8 cellular contexts compared by ENCODE assay signal in the genomic region with DNA sequence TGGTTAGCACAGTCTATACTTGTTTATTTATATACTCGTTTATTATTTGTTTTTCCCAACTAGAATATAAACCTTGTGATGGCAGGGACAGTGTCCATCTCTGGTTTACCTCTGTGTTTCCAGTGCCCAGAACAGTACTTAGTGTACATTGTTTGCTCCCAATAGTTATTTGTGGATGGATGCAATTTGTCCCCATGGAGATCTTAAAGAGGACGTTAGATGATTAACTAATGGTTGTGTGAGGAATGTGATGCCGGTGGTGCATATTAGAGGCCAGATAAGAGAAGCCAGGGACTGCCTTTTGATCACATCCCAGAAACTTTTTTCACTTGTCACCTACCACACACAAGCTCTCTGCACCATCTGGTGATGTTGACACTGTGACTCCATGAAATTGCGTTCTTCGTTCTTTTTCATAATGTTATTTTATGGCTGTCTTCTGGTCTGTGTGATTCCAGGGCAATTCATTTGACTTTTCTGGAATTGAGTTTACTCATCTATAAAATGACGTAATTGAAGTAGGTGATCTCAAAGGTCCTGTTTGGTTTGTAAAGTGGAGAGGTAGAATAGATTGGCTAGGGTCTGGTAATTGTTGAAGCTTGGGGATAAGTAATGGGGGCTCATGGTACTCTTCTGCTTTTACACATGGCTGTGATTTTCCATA. TPM values are rescaled to one million over a fixed set of nuclear protein-coding genes. Genes with fewer than 3 reads are reported as not detected.
DNase-seq lines count a peak whose midpoint lies in the region; ATAC-seq and TF ChIP-seq lines count a peak whose summit lies in the region.

No MANE protein-coding gene starts in this region.

- H3K27me3 Mint-ChIP-seq in activated CD4-positive, alpha-beta T cell treated with anti-CD3 and anti-CD28 coated beads, Interleukin-2, amount 10 ng/mL, durations not matched to agents 7 days and 5 days: no peaks in the 10 kb centered on the region
- no peaks in the 10 kb centered on the region for H3K27me3 Mint-ChIP-seq in activated naive CD8-positive, alpha-beta T cell treated with anti-CD3 and anti-CD28 coated beads, Interleukin-2, amount 50 U/mL, for 24 hours

- no peak for ATAC-seq in activated naive CD8-positive, alpha-beta T cell treated with anti-CD3 and anti-CD28 coated beads, Interleukin-2, amount 50 U/mL, for 24 hours
- ATAC-seq in left colon (peak; percentile 53), thoracic aorta (ENCODE audit: insufficient number of reproducible peaks, low FRiP score, low read depth) (no peak), GM18861 (IDR thresholded peaks at IDR 0.05; ENCODE audit: unreplicated experiment) (no peak)

- no peak for TF ChIP-seq CTCF in thoracic aorta (IDR thresholded peaks at IDR 0.05)

- H3K4me3 Mint-ChIP-seq in activated CD4-positive, alpha-beta T cell treated with anti-CD3 and anti-CD28 coated beads, Interleukin-2, amount 10 ng/mL, durations not matched to agents 7 days and 5 days: peak overlapping the region; percentile 96
- H3K4me3 Mint-ChIP-seq in activated naive CD8-positive, alpha-beta T cell treated with anti-CD3 and anti-CD28 coated beads, Interleukin-2, amount 50 U/mL, for 24 hours: peak overlapping the region; percentile 96

- peaks cover 47% of the 10 kb centered on the region for H3K4me1 Mint-ChIP-seq in activated CD4-positive, alpha-beta T cell treated with anti-CD3 and anti-CD28 coated beads, Interleukin-2, amount 10 ng/mL, durations not matched to agents 7 days and 5 days
- H3K4me1 Mint-ChIP-seq in activated naive CD8-positive, alpha-beta T cell treated with anti-CD3 and anti-CD28 coated beads, Interleukin-2, amount 50 U/mL, for 24 hours: peaks cover 56% of the 10 kb centered on the region

- peaks cover 11 to 25% of the 10 kb centered on the region in 2 donors for H3K4me1 ChIP-seq in thoracic aorta (ENCODE audit: control insufficient read depth in 1 of 2, low read depth in 2 of 2)

- H3K27me3 ChIP-seq in thoracic aorta (replicated peaks; ENCODE audit: insufficient read depth): no peaks in the 10 kb centered on the region

- peak overlapping the region; percentile 75 for H3K4me3 ChIP-seq in thoracic aorta

- H3K9me3 Mint-ChIP-seq in activated CD4-positive, alpha-beta T cell treated with anti-CD3 and anti-CD28 coated beads, Interleukin-2, amount 10 ng/mL, durations not matched to agents 7 days and 5 days: peaks cover 3% of the 10 kb centered on the region
- H3K9me3 Mint-ChIP-seq in activated naive CD8-positive, alpha-beta T cell treated with anti-CD3 and anti-CD28 coated beads, Interleukin-2, amount 50 U/mL, for 24 hours: no peaks in the 10 kb centered on the region

- peak overlapping the region; percentile 97 for H3K27ac Mint-ChIP-seq in activated CD4-positive, alpha-beta T cell treated with anti-CD3 and anti-CD28 coated beads, Interleukin-2, amount 10 ng/mL, durations not matched to agents 7 days and 5 days
- peak overlapping the region; percentile 94 for H3K27ac Mint-ChIP-seq in activated naive CD8-positive, alpha-beta T cell treated with anti-CD3 and anti-CD28 coated beads, Interleukin-2, amount 50 U/mL, for 24 hours

- intact Hi-C loops in left colon (cut with DNase I, micrococcal nuclease): no loop called here

- no peak overlapping the region for H3K27ac ChIP-seq in thoracic aorta

- no peaks in the 10 kb centered on the region for H3K9me3 ChIP-seq in thoracic aorta

- POLR2A ChIA-PET in activated CD4-positive, alpha-beta T cell treated with anti-CD3 and anti-CD28 coated beads, Interleukin-2, amount 10 ng/mL, durations not matched to agents 7 days and 5 days (lab: Charles Lee): no interaction called here

- DNase-seq in activated CD4-positive, alpha-beta T cell treated with anti-CD3 and anti-CD28 coated beads, Interleukin-2, amount 10 ng/mL, durations not matched to agents 7 days and 5 days: no peak
- DNase-seq in activated CD4-positive, alpha-beta T cell treated with anti-CD3 and anti-CD28 coated beads, Interleukin-2, amount 50 U/mL, for 1 hour: no peak
- no peak for DNase-seq in activated naive CD8-positive, alpha-beta T cell treated with anti-CD3 and anti-CD28 coated beads, Interleukin-2, amount 50 U/mL, for 24 hours
- DNase-seq in left colon (no peak), thoracic aorta (ENCODE audit: low spot score) (no peak), Kasumi-1 (lab: John Stamatoyannopoulos, UW) (no peak), NCI-H2171 (lab: John Stamatoyannopoulos, UW) (no peak)

- H3K36me3 ChIP-seq in thoracic aorta: no peaks in the 10 kb centered on the region

- peaks cover 39% of the 10 kb centered on the region for H3K36me3 Mint-ChIP-seq in activated CD4-positive, alpha-beta T cell treated with anti-CD3 and anti-CD28 coated beads, Interleukin-2, amount 10 ng/mL, durations not matched to agents 7 days and 5 days (ENCODE audit: low read depth)
- H3K36me3 Mint-ChIP-seq in activated naive CD8-positive, alpha-beta T cell treated with anti-CD3 and anti-CD28 coated beads, Interleukin-2, amount 50 U/mL, for 24 hours (ENCODE audit: low read depth): peaks cover 40% of the 10 kb centered on the region

- CTCF ChIA-PET in activated CD4-positive, alpha-beta T cell treated with anti-CD3 and anti-CD28 coated beads, Interleukin-2, amount 10 ng/mL, durations not matched to agents 7 days and 5 days (lab: Charles Lee): no interaction called here

RNA-seq across cellular contexts. Expression of a gene that starts 1.2 kb away (rescaled TPM):
- total RNA-seq in activated CD4-positive, alpha-beta T cell treated with anti-CD3 and anti-CD28 coated beads, Interleukin-2, amount 10 ng/mL, durations not matched to agents 7 days and 5 days: 10 to 100 TPM; 24.0 to 29.6 TPM
- total RNA-seq in left colon: 10 to 100 TPM; 29.1 to 34.6 TPM
- total RNA-seq in thoracic aorta: 10 to 100 TPM in 1 of 2 donors, 1 to 10 TPM in 1; 8.7 to 26.5 TPM
